Comparison of ENCODE assay signal across 8 cellular contexts in the genomic region with DNA sequence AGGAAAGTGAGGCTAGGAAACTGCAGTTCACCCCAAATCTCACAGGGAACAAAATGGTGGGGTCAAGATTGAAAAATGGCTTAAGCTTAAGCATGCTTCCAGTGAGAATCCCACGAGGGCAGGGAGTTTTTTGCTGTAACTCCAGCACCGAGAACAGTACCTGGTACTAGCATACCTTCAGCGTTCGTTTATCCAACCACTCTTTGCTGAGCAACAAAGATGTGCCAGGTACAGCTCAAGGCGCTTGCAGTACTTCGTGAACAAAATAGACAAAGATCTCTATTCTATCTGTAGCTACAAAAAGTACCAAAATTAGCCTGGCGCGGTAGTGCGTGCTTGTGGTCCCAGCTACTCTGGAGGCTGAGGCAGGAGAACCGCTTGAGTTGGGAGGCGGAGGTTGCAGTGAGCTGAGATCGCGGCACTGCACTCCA. TPM values are rescaled to one million over a fixed set of nuclear protein-coding genes. Genes with fewer than 3 reads are reported as not detected.
DNase-seq lines count a peak whose midpoint lies in the region; ATAC-seq and TF ChIP-seq lines count a peak whose summit lies in the region.

No MANE protein-coding gene starts in this region.

- no peaks in the 10 kb centered on the region for H3K27me3 Mint-ChIP-seq in T-helper 17 cell
- H3K27me3 Mint-ChIP-seq in neural progenitor cell (ENCODE audit: insufficient read depth, low read depth) = peaks cover 2% of the 10 kb centered on the region

- DNase-seq in NCI-H2227 (lab: John Stamatoyannopoulos, UW; ENCODE audit: unreplicated experiment) (peak; percentile 5), NCI-H2227 treated with DMSO at 0.1 percent for 48 hours (lab: John Stamatoyannopoulos, UW) (no peak), T-helper 17 cell (no peak), neural progenitor cell (ENCODE audit: low spot score) (peak; percentile 19), NCI-H526 treated with DMSO at 0.1 percent for 48 hours (lab: John Stamatoyannopoulos, UW) (no peak), SHP77 treated with DMSO at 0.1 percent for 48 hours (lab: John Stamatoyannopoulos, UW) (no peak), medulla oblongata (ENCODE audit: extremely low spot score) (no peak)

- H3K9me3 ChIP-seq in T-helper 17 cell (ENCODE audit: control insufficient read depth, low read length, poor library complexity, severe bottlenecking) (no peaks in the 10 kb centered on the region), endocrine pancreas (ENCODE audit: control insufficient read depth, low read length) (no peaks in the 10 kb centered on the region), neural progenitor cell (ENCODE audit: low read depth) (no peaks in the 10 kb centered on the region)

- no peak for TF ChIP-seq CTCF in neural progenitor cell (IDR thresholded peaks at IDR 0.05)

- H3K27me3 ChIP-seq in endocrine pancreas (ENCODE audit: control insufficient read depth, insufficient read depth, low read length) = no peaks in the 10 kb centered on the region
- H3K27me3 ChIP-seq in neural progenitor cell = no peaks in the 10 kb centered on the region

- H3K9me3 Mint-ChIP-seq in neural progenitor cell = no peaks in the 10 kb centered on the region

- peaks cover 20% of the 10 kb centered on the region for H4K20me1 ChIP-seq in neural progenitor cell (ENCODE audit: low read depth)

- no peaks in the 10 kb centered on the region for H3K36me3 Mint-ChIP-seq in T-helper 17 cell (ENCODE audit: low read depth)
- H3K36me3 Mint-ChIP-seq in neural progenitor cell = no peaks in the 10 kb centered on the region

- H3K27ac Mint-ChIP-seq in T-helper 17 cell (peak overlapping the region; percentile 92), neural progenitor cell (peak overlapping the region; percentile 96)

- peak; percentile 5 for ATAC-seq in T-helper 17 cell

- H3F3A ChIP-seq in neural progenitor cell (ENCODE audit: low read depth) = no peaks in the 10 kb centered on the region

- H3K9ac ChIP-seq in endocrine pancreas (ENCODE audit: control insufficient read depth, insufficient read depth, low read length) (peak overlapping the region; percentile 91), neural progenitor cell (peak overlapping the region; percentile 58)

- H3K4me3 ChIP-seq in endocrine pancreas (ENCODE audit: control insufficient read depth, insufficient read depth, low read length) = peak overlapping the region; percentile 97
- H3K4me3 ChIP-seq in neural progenitor cell = peak overlapping the region; percentile 84

- H3K36me3 ChIP-seq in endocrine pancreas (ENCODE audit: control insufficient read depth, insufficient read depth, low read length) = no peaks in the 10 kb centered on the region
- no peaks in the 10 kb centered on the region for H3K36me3 ChIP-seq in neural progenitor cell

- H3K79me2 ChIP-seq in neural progenitor cell (ENCODE audit: low read depth) = peaks cover 42% of the 10 kb centered on the region

- peak overlapping the region; percentile 26 for H3K27ac ChIP-seq in neural progenitor cell

- peaks cover 32% of the 10 kb centered on the region for H3K4me1 Mint-ChIP-seq in T-helper 17 cell
- H3K4me1 Mint-ChIP-seq in neural progenitor cell = peaks cover 19% of the 10 kb centered on the region

- H2AFZ ChIP-seq in neural progenitor cell (replicated peaks) = peak overlapping the region; percentile 55

- peak overlapping the region; percentile 82 for H3K4me2 ChIP-seq in neural progenitor cell

- H3K4me3 Mint-ChIP-seq in T-helper 17 cell = peak overlapping the region; percentile 92
- peak overlapping the region; percentile 96 for H3K4me3 Mint-ChIP-seq in neural progenitor cell

- H3K4me1 ChIP-seq in endocrine pancreas (ENCODE audit: control insufficient read depth, insufficient read depth, low read length) (peaks cover 4% of the 10 kb centered on the region), neural progenitor cell (peaks cover 4% of the 10 kb centered on the region)

RNA-seq across cellular contexts. Expression of a gene that starts 0.8 kb away (rescaled TPM):
- total RNA-seq in T-helper 17 cell (10 to 100 TPM; 34.3 to 34.6 TPM), neural progenitor cell (ENCODE audit: low replicate concordance) (41.7 and 61.7 TPM in 2 replicates)

RNA-seq across cellular contexts. Expression of a gene that starts 10.0 kb away (rescaled TPM):
- total RNA-seq in T-helper 17 cell = 10 to 100 TPM in 1 of 2 donors, 1 to 10 TPM in 1; 9.8 to 13.0 TPM
- 7.8 and 12.4 TPM in 2 replicates for total RNA-seq in neural progenitor cell (ENCODE audit: low replicate concordance)

RNA-seq across cellular contexts. Expression of a gene that starts 47.1 kb away (rescaled TPM):
- total RNA-seq in T-helper 17 cell (10 to 100 TPM in 1 of 2 donors, 1 to 10 TPM in 1; 7.2 to 10.5 TPM), neural progenitor cell (ENCODE audit: low replicate concordance) (24.1 and 30.2 TPM in 2 replicates)

RNA-seq across cellular contexts. Expression of a gene that starts 50.8 kb away (rescaled TPM):
- 100 to 1,000 TPM; 224 to 229 TPM for total RNA-seq in T-helper 17 cell
- 39.1 and 44.2 TPM in 2 replicates for total RNA-seq in neural progenitor cell (ENCODE audit: low replicate concordance)

Comparison
In these comparisons a context has a peak if more than half of its experiments do, and no peak if none do; other contexts are left out.
1. DNase-seq: peak in NCI-H2227 (single experiment) and neural progenitor cell (single experiment); none in NCI-H2227 treated with DMSO at 0.1 percent for 48 hours (single experiment), T-helper 17 cell (0 of 3), NCI-H526 treated with DMSO at 0.1 percent for 48 hours (single experiment), SHP77 treated with DMSO at 0.1 percent for 48 hours (single experiment) and medulla oblongata (single experiment).